ENCODE assay signal across 22 cellular contexts in genomic region chr3:67561995-67562394, GRCh38.
DNase-seq lines count a peak whose midpoint lies in the region; ATAC-seq, FAIRE-seq and TF ChIP-seq lines count a peak whose summit lies in the region.
"Had no signal": no experiment of that assay in that cellular context is flagged by ENCODE, and none has a peak within 500 bp of the region (broad histone marks: within the 10 kb centered on the region; RNA-seq: fewer than 3 reads in every experiment).

No MANE protein-coding gene starts in this region.

- H3K4me1 Mint-ChIP-seq in Caco-2 (ENCODE audit: low read depth, unreplicated experiment), result peaks cover 10% of the 10 kb centered on the region
- H3K4me1 Mint-ChIP-seq in central memory CD8-positive, alpha-beta T cell, result peaks cover 24% of the 10 kb centered on the region
- H3K4me1 Mint-ChIP-seq in progenitor cell of endocrine pancreas (ENCODE audit: low read depth), result peaks cover 5% of the 10 kb centered on the region

- peak overlapping the region; percentile 44 for H3K4me2 ChIP-seq in A549

- H3K4me1 ChIP-seq in A549 (peaks cover 16% of the 10 kb centered on the region; the same call in 2 of the 3 replicates), Caco-2 (no peaks in the 10 kb centered on the region)

- H3K27ac ChIP-seq in A549, result no peak overlapping the region
- H3K27ac ChIP-seq: RWPE1 had no signal

- no peak for FAIRE-seq in A549 (lab: Jason Lieb, UNC)
- FAIRE-seq: GM12891, K562 had no signal

- intact Hi-C loops in Caco-2 (cut with micrococcal nuclease; ENCODE audit: unreplicated experiment), result no loop called here

- POLR2A ChIA-PET in A549 (lab: Yijun Ruan, JAX) (no interaction called here), Caco-2 (lab: Charles Lee) (no interaction called here)

- TF ChIP-seq EP300 in A549 (IDR thresholded peaks at IDR 0.05), result no peak

- H3K27me3 ChIP-seq in Caco-2 (replicated peaks; ENCODE audit: control insufficient read depth, insufficient read depth, low read length), result no peaks in the 10 kb centered on the region

- no peak overlapping the region for H3K4me3 ChIP-seq in A549
- H3K4me3 ChIP-seq in Caco-2 (ENCODE audit: low read depth, low read length), result no peak overlapping the region
- H3K4me3 ChIP-seq: K562 had no signal

- DNase-seq in A549 (ENCODE audit: low read depth in 1 of 2, low spot score in 1 of 2) (peak in 1 of 2 experiments; percentile 9), Caco-2 (peak in 1 of 2 experiments; percentile 4), progenitor cell of endocrine pancreas (ENCODE audit: low spot score, unreplicated experiment) (no peak), NCI-H1048 (lab: John Stamatoyannopoulos, UW) (no peak), occipital lobe (lab: John Stamatoyannopoulos, UW) (no peak), NCI-H2107 treated with DMSO at 0.1 percent for 48 hours (lab: John Stamatoyannopoulos, UW; ENCODE audit: unreplicated experiment) (no peak)
- no peak for DNase-seq in central memory CD8-positive, alpha-beta T cell (ENCODE audit: low spot score in 2 of 2)
- DNase-seq: C1 segment of cervical spinal cord; CD4-positive, alpha-beta memory T cell; DMS 273 treated with DMSO at 0.1 percent for 48 hours; DMS79; GF-D8; Kasumi-1; NCI-H1105; NCI-H146; NCI-H1930; NCI-H2107; SHP77 had no signal

- H3K9me3 ChIP-seq in A549, result no peaks in the 10 kb centered on the region
- no peaks in the 10 kb centered on the region for H3K9me3 ChIP-seq in Caco-2

- 34% methylated on average over 2 of the region's 2 CpGs for WGBS in A549 (ENCODE audit: missing lambda C conversion rate)

- H3K36me3 Mint-ChIP-seq in Caco-2 (ENCODE audit: insufficient read depth, unreplicated experiment) (no peaks in the 10 kb centered on the region), progenitor cell of endocrine pancreas (ENCODE audit: insufficient read depth) (peaks cover 3% of the 10 kb centered on the region)
- H3K36me3 Mint-ChIP-seq in central memory CD8-positive, alpha-beta T cell (ENCODE audit: insufficient read depth), result peaks cover 18% of the 10 kb centered on the region

- no peak for TF ChIP-seq POLR2A in A549 (IDR thresholded peaks at IDR 0.05; ENCODE audit: low read length)

- H3K4me3 Mint-ChIP-seq in Caco-2 (ENCODE audit: unreplicated experiment), result no peak overlapping the region
- no peak overlapping the region for H3K4me3 Mint-ChIP-seq in central memory CD8-positive, alpha-beta T cell
- H3K4me3 Mint-ChIP-seq in progenitor cell of endocrine pancreas (ENCODE audit: low read depth), result no peak overlapping the region
- H3K4me3 Mint-ChIP-seq: CD4-positive, alpha-beta memory T cell had no signal

- CTCF ChIA-PET in A549 (lab: Yijun Ruan, JAX) (no interaction called here), Caco-2 (lab: Charles Lee) (no interaction called here)

- H3K27ac Mint-ChIP-seq in Caco-2 (ENCODE audit: unreplicated experiment) (peak overlapping the region; percentile 79), progenitor cell of endocrine pancreas (peak overlapping the region; percentile 17)
- peak overlapping the region; percentile 44 for H3K27ac Mint-ChIP-seq in central memory CD8-positive, alpha-beta T cell (ENCODE audit: low read depth)

- ATAC-seq in A549, result peak in 1 of 2 experiments; percentile 52; a peak in 2 of 6 replicates
- no peak for ATAC-seq in central memory CD8-positive, alpha-beta T cell (replicated peaks; ENCODE audit: extremely low read depth, poor library complexity, severe bottlenecking)
- ATAC-seq: HCT116, K562 had no signal

- H3K27me3 Mint-ChIP-seq in Caco-2 (ENCODE audit: insufficient read depth, unreplicated experiment) (no peaks in the 10 kb centered on the region), progenitor cell of endocrine pancreas (no peaks in the 10 kb centered on the region)
- H3K27me3 Mint-ChIP-seq in central memory CD8-positive, alpha-beta T cell, result no peaks in the 10 kb centered on the region
- H3K27me3 Mint-ChIP-seq: CD4-positive, alpha-beta memory T cell had no signal

- BruUV-seq in Caco-2 (replicated peaks; lab: Mats Ljungman, UMichigan), result no TSS peak

- TF ChIP-seq RAD21 in A549 (conservative IDR thresholded peaks at IDR 0.05 in 1 of 2, IDR thresholded peaks at IDR 0.05 in 1 of 2), result no peak

- H3K9me3 Mint-ChIP-seq in Caco-2 (ENCODE audit: unreplicated experiment), result no peaks in the 10 kb centered on the region
- H3K9me3 Mint-ChIP-seq in central memory CD8-positive, alpha-beta T cell, result no peaks in the 10 kb centered on the region
- no peaks in the 10 kb centered on the region for H3K9me3 Mint-ChIP-seq in progenitor cell of endocrine pancreas (ENCODE audit: low read depth)
- H3K9me3 Mint-ChIP-seq: CD4-positive, alpha-beta memory T cell had no signal

- no peaks in the 10 kb centered on the region for H3K36me3 ChIP-seq in Caco-2 (ENCODE audit: control insufficient read depth, insufficient read depth, low read length)

- TF ChIP-seq CTCF in A549 (IDR thresholded peaks at IDR 0.05) (no peak), Caco-2 (IDR thresholded peaks at IDR 0.05; ENCODE audit: insufficient read depth in 1 of 2, low read depth in 1 of 2, low read length in 1 of 2, severe bottlenecking in 1 of 2, unreplicated experiment in 1 of 2) (no peak), progenitor cell of endocrine pancreas (IDR thresholded peaks at IDR 0.05; ENCODE audit: unreplicated experiment) (no peak)

TF ChIP-seq in A549, 52 proteins besides CTCF, POLR2A, EP300 and RAD21:
- TF ChIP-seq EHMT2 (IDR thresholded peaks at IDR 0.05; ENCODE audit: low read depth) (no peak), HEYL (CRISPR knock-in tag; IDR thresholded peaks at IDR 0.05) (no peak), JUNB (IDR thresholded peaks at IDR 0.05) (no peak), CBX2 (IDR thresholded peaks at IDR 0.05; ENCODE audit: borderline replicate concordance, low read depth) (no peak), SREBF2 (IDR thresholded peaks at IDR 0.05) (no peak), RFX5 (IDR thresholded peaks at IDR 0.05) (no peak), CEBPB (IDR thresholded peaks at IDR 0.05) (no peak), MYC (IDR thresholded peaks at IDR 0.05; ENCODE audit: borderline replicate concordance, low read length) (no peak), NPAS2 (CRISPR knock-in tag; IDR thresholded peaks at IDR 0.05; ENCODE audit: borderline replicate concordance) (no peak), RARB (CRISPR knock-in tag; IDR thresholded peaks at IDR 0.05) (no peak)
- TF ChIP-seq, protein P1, sequence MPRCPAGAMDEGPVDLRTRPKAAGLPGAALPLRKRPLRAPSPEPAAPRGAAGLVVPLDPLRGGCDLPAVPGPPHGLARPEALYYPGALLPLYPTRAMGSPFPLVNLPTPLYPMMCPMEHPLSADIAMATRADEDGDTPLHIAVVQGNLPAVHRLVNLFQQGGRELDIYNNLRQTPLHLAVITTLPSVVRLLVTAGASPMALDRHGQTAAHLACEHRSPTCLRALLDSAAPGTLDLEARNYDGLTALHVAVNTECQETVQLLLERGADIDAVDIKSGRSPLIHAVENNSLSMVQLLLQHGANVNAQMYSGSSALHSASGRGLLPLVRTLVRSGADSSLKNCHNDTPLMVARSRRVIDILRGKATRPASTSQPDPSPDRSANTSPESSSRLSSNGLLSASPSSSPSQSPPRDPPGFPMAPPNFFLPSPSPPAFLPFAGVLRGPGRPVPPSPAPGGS (IDR thresholded peaks at IDR 0.05), result no peak
- TF ChIP-seq, protein P2, sequence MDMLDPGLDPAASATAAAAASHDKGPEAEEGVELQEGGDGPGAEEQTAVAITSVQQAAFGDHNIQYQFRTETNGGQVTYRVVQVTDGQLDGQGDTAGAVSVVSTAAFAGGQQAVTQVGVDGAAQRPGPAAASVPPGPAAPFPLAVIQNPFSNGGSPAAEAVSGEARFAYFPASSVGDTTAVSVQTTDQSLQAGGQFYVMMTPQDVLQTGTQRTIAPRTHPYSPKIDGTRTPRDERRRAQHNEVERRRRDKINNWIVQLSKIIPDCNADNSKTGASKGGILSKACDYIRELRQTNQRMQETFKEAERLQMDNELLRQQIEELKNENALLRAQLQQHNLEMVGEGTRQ (IDR thresholded peaks at IDR 0.05), result no peak
- TF ChIP-seq, protein P3, sequence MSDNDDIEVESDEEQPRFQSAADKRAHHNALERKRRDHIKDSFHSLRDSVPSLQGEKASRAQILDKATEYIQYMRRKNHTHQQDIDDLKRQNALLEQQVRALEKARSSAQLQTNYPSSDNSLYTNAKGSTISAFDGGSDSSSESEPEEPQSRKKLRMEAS (IDR thresholded peaks at IDR 0.05), result no peak
- TF ChIP-seq, protein P4, sequence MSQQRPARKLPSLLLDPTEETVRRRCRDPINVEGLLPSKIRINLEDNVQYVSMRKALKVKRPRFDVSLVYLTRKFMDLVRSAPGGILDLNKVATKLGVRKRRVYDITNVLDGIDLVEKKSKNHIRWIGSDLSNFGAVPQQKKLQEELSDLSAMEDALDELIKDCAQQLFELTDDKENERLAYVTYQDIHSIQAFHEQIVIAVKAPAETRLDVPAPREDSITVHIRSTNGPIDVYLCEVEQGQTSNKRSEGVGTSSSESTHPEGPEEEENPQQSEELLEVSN (IDR thresholded peaks at IDR 0.05; ENCODE audit: borderline replicate concordance, low read depth), result no peak

Comparison
In these comparisons a context has a peak if more than half of its experiments do, and no peak if none do; other contexts are left out.
1. H3K27ac Mint-ChIP-seq: peak in every context shown above with its lines; median percentile 79 in Caco-2; 44 in central memory CD8-positive, alpha-beta T cell; 17 in progenitor cell of endocrine pancreas.